1 cellular context compared by ENCODE assay signal in the genomic region with DNA sequence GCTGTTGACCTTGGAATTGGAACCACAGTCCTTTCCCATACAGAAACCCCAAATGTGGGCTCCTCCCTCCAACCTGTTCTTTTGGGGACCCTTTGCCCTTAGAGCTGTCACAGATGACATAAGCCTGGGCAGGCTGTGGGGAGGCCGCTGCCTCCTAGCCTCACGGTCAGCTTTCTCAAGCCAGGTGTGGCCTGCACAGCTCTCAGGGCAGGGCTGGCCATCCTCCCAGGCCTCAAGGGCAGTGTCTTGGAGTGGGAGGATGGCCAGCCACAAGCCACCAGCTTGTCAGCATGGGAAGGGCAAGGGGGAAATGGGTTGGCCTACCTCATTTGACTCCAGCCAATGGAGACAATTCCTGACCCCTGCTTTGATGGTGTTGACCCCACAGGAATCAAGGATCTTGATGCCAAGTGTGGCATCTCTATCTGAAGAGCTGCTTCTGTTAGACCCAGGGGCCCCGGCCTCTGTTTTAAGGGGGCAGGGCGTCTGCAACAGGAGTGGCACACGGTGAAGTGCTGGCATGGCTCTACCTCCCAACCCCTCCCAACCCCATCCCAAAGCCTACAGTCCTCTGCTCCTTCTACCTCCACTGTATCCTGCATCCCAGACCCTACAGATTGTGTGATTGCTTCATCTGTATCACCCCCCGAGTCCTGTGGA.
A peak's percentile ranks its signal among the peaks of the same experiment; 100 is the strongest.
TF ChIP-seq lines count a peak whose summit lies in the region.

No MANE protein-coding gene starts in this region.

TF ChIP-seq in HepG2, 621 proteins besides CTCF, POLR2A, EP300 and RAD21:
- TF ChIP-seq HNRNPLL (IDR thresholded peaks at IDR 0.05; ENCODE audit: low read depth, low read length, poor library complexity, severe bottlenecking) (peak; percentile 22), SALL2 (CRISPR knock-in tag; IDR thresholded peaks at IDR 0.05) (no peak), ZNF746 (CRISPR knock-in tag; IDR thresholded peaks at IDR 0.05) (no peak), CREM (IDR thresholded peaks at IDR 0.05) (no peak), CREM (CRISPR knock-in tag; IDR thresholded peaks at IDR 0.05) (0 out of 2 replicates have a peak, but pooled peaks have one; percentile 3), ZSCAN12 (CRISPR knock-in tag; IDR thresholded peaks at IDR 0.05) (no peak), GZF1 (CRISPR knock-in tag; IDR thresholded peaks at IDR 0.05) (no peak), SRSF4 (IDR thresholded peaks at IDR 0.05; ENCODE audit: low read depth, low read length, poor library complexity, severe bottlenecking) (no peak), HES4 (CRISPR knock-in tag; IDR thresholded peaks at IDR 0.05; ENCODE audit: borderline replicate concordance) (0 out of 2 replicates have a peak, but pooled peaks have one; percentile 26), ZBTB42 (CRISPR knock-in tag; IDR thresholded peaks at IDR 0.05) (no peak), ZSCAN29 (CRISPR knock-in tag; conservative IDR thresholded peaks at IDR 0.05) (no peak), ZNF431 (CRISPR knock-in tag; IDR thresholded peaks at IDR 0.05; ENCODE audit: borderline replicate concordance, low read depth) (no peak), ZNF256 (CRISPR knock-in tag; conservative IDR thresholded peaks at IDR 0.05) (no peak), ZNF446 (CRISPR knock-in tag; IDR thresholded peaks at IDR 0.05) (no peak), ZNF225 (CRISPR knock-in tag; IDR thresholded peaks at IDR 0.05) (no peak)
- TF ChIP-seq, protein P1, sequence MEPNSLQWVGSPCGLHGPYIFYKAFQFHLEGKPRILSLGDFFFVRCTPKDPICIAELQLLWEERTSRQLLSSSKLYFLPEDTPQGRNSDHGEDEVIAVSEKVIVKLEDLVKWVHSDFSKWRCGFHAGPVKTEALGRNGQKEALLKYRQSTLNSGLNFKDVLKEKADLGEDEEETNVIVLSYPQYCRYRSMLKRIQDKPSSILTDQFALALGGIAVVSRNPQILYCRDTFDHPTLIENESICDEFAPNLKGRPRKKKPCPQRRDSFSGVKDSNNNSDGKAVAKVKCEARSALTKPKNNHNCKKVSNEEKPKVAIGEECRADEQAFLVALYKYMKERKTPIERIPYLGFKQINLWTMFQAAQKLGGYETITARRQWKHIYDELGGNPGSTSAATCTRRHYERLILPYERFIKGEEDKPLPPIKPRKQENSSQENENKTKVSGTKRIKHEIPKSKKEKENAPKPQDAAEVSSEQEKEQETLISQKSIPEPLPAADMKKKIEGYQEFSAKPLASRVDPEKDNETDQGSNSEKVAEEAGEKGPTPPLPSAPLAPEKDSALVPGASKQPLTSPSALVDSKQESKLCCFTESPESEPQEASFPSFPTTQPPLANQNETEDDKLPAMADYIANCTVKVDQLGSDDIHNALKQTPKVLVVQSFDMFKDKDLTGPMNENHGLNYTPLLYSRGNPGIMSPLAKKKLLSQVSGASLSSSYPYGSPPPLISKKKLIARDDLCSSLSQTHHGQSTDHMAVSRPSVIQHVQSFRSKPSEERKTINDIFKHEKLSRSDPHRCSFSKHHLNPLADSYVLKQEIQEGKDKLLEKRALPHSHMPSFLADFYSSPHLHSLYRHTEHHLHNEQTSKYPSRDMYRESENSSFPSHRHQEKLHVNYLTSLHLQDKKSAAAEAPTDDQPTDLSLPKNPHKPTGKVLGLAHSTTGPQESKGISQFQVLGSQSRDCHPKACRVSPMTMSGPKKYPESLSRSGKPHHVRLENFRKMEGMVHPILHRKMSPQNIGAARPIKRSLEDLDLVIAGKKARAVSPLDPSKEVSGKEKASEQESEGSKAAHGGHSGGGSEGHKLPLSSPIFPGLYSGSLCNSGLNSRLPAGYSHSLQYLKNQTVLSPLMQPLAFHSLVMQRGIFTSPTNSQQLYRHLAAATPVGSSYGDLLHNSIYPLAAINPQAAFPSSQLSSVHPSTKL (CRISPR knock-in tag; IDR thresholded peaks at IDR 0.05): no peak
- TF ChIP-seq, protein P2, sequence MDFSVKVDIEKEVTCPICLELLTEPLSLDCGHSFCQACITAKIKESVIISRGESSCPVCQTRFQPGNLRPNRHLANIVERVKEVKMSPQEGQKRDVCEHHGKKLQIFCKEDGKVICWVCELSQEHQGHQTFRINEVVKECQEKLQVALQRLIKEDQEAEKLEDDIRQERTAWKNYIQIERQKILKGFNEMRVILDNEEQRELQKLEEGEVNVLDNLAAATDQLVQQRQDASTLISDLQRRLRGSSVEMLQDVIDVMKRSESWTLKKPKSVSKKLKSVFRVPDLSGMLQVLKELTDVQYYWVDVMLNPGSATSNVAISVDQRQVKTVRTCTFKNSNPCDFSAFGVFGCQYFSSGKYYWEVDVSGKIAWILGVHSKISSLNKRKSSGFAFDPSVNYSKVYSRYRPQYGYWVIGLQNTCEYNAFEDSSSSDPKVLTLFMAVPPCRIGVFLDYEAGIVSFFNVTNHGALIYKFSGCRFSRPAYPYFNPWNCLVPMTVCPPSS (IDR thresholded peaks at IDR 0.05): no peak
